In the genomic region with DNA sequence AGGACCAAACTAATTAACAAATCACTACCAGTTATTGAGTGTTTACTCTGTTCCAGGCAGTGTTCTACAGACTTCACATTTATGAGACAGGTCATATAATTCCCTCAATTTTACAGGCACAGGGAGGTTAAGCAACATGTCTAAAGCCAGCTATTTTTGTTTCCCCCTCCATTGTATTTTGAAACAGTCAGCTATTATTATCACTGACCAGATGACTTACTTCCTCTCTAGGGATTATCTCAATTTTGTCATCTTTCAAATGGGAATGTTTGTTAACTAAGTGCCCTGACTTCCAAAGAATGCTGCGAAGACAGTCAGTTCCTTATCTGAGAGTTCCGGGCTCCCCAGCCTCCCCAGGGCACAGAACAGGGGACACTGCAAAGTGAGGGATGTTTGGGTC, we compare ENCODE assay signal across 24 cellular contexts. TPM values are rescaled to one million over a fixed set of nuclear protein-coding genes. Genes with fewer than 3 reads are reported as not detected.
DNase-seq lines count a peak whose midpoint lies in the region; ATAC-seq, FAIRE-seq and TF ChIP-seq lines count a peak whose summit lies in the region.
"Had no signal": no experiment of that assay in that cellular context is flagged by ENCODE, and none has a peak within 500 bp of the region (broad histone marks: within the 10 kb centered on the region; RNA-seq: fewer than 3 reads in every experiment).

No MANE protein-coding gene starts in this region.

- H3K4me1 ChIP-seq in BLaER1 treated with 17β-estradiol and CSF1 and Interleukin-3, amounts not matched to agents 10 nM and 100 nM, result peaks cover 59 to 78% (median 67%) of the 10 kb centered on the region in 10 experiments
- H3K4me1 ChIP-seq in MM.1S (ENCODE audit: low read length), result 0 out of 2 replicates have a peak, but pooled peaks cover 6% of the 10 kb centered on the region
- peaks cover 75% of the 10 kb centered on the region for H3K4me1 ChIP-seq in HepG2 (ENCODE audit: insufficient read depth, low read length)
- H3K4me1 ChIP-seq: prostate gland, uterus had no signal

- peak overlapping the region in 10 of 11 experiments; percentile 49 to 99 (median 78); a peak in 21 of 22 replicates for H3K27ac ChIP-seq in BLaER1 treated with 17β-estradiol and CSF1 and Interleukin-3, amounts not matched to agents 10 nM and 100 nM
- H3K27ac ChIP-seq in MM.1S (ENCODE audit: low read length) (no peak overlapping the region), HepG2 (ENCODE audit: extremely low read length, insufficient read depth, low read length) (no peak overlapping the region)
- H3K27ac ChIP-seq: cardiac muscle cell, SK-N-MC, uterus had no signal

- no peaks in the 10 kb centered on the region for H3K36me3 ChIP-seq in BLaER1 treated with 17β-estradiol and CSF1 and Interleukin-3, amounts not matched to agents 10 nM and 100 nM
- H3K36me3 ChIP-seq in MM.1S (replicated peaks; ENCODE audit: insufficient read depth, low read length) (no peaks in the 10 kb centered on the region), HepG2 (replicated peaks in 1 of 2; ENCODE audit: control insufficient read depth in 1 of 2, insufficient read depth in 2 of 2, low read length in 2 of 2) (no peaks in the 10 kb centered on the region)
- H3K36me3 ChIP-seq: cardiac muscle cell, prostate gland, uterus had no signal

- no peak for TF ChIP-seq POLR2A in HepG2 (IDR thresholded peaks at IDR 0.05; ENCODE audit: insufficient read depth in 1 of 2, low read depth in 2 of 2, low read length in 2 of 2)

- TF ChIP-seq RAD21 in HepG2 (CRISPR knock-in tag; IDR thresholded peaks at IDR 0.05), result no peak

- no peaks in the 10 kb centered on the region for H3K9me2 ChIP-seq in MM.1S (replicated peaks; ENCODE audit: insufficient read depth, low read length)

- peak overlapping the region in 9 of 11 experiments; percentile 3 to 73 (median 58); a peak in 16 of 22 replicates for H3K9ac ChIP-seq in BLaER1 treated with 17β-estradiol and CSF1 and Interleukin-3, amounts not matched to agents 10 nM and 100 nM
- H3K9ac ChIP-seq in MM.1S (ENCODE audit: low read length) (no peak overlapping the region), HepG2 (ENCODE audit: insufficient read depth, low read depth, low read length) (no peak overlapping the region)

- H3K36me3 Mint-ChIP-seq in glutamatergic neuron (ENCODE audit: unreplicated experiment), result no peaks in the 10 kb centered on the region
- H3K36me3 Mint-ChIP-seq: naive B cell had no signal

- 3% methylated on average over 2 of the region's 2 CpGs for WGBS in HepG2 (ENCODE audit: low lambda C conversion rate)

- H3K9me3 ChIP-seq in BLaER1 treated with 17β-estradiol and CSF1 and Interleukin-3, amounts not matched to agents 10 nM and 100 nM (replicated peaks in 1 of 11), result no peaks in the 10 kb centered on the region
- no peaks in the 10 kb centered on the region for H3K9me3 ChIP-seq in MM.1S (replicated peaks; ENCODE audit: insufficient read depth, low read length)
- H3K9me3 ChIP-seq in HepG2 (ENCODE audit: low read length), result no peaks in the 10 kb centered on the region
- H3K9me3 ChIP-seq: prostate gland, uterus had no signal

- peak overlapping the region in 6 of 10 experiments; percentile 17 to 37 (median 30); a peak in 8 of 20 replicates for H3K4me3 ChIP-seq in BLaER1 treated with 17β-estradiol and CSF1 and Interleukin-3, amounts not matched to agents 10 nM and 100 nM
- H3K4me3 ChIP-seq in MM.1S (ENCODE audit: low read length) (no peak overlapping the region), HepG2 (replicated peaks in 1 of 3; ENCODE audit: insufficient read depth in 1 of 3, low read depth in 2 of 3, low read length in 3 of 3) (no peak overlapping the region)
- H3K4me3 ChIP-seq: cardiac muscle cell, prostate gland, SK-N-MC, uterus had no signal

- no TSS peak for BruUV-seq in HepG2 (replicated peaks; lab: Mats Ljungman, UMichigan)

- no peak overlapping the region for H3K27ac Mint-ChIP-seq in glutamatergic neuron (ENCODE audit: unreplicated experiment)
- H3K27ac Mint-ChIP-seq: activated naive CD8-positive, alpha-beta T cell treated with anti-CD3 and anti-CD28 coated beads, Interleukin-2, amount 10 ng/mL, durations not matched to agents 7 days and 5 days; stimulated activated naive CD8-positive, alpha-beta T cell treated with anti-CD3 and anti-CD28 coated beads, Interleukin-15, amount 100 ng/mL, for 72 hours had no signal

- H3K4me3 Mint-ChIP-seq in glutamatergic neuron (ENCODE audit: unreplicated experiment), result no peak overlapping the region
- H3K4me3 Mint-ChIP-seq: activated naive CD8-positive, alpha-beta T cell treated with anti-CD3 and anti-CD28 coated beads, Interleukin-2, amount 10 ng/mL, durations not matched to agents 7 days and 5 days; activated T-cell treated with anti-CD3 and anti-CD28 coated beads, Interleukin-2, amount 50 U/mL, for 4 hours; effector memory CD8-positive, alpha-beta T cell; naive B cell; stimulated activated naive CD8-positive, alpha-beta T cell treated with anti-CD3 and anti-CD28 coated beads, Interleukin-15, amount 100 ng/mL, for 72 hours had no signal

- H3K4me2 ChIP-seq in BLaER1 treated with 17β-estradiol and CSF1 and Interleukin-3, amounts not matched to agents 10 nM and 100 nM, result peak overlapping the region; percentile 62 to 99 (median 86)
- no peak overlapping the region; the same call in 1 of the 2 replicates for H3K4me2 ChIP-seq in MM.1S (ENCODE audit: low read depth, low read length)
- H3K4me2 ChIP-seq in HepG2 (ENCODE audit: low read depth, low read length), result peak overlapping the region; percentile 15; the same call in 1 of the 2 replicates

- no peak for TF ChIP-seq CTCF in MM.1S (IDR thresholded peaks at IDR 0.05; ENCODE audit: low read length)
- no peak for TF ChIP-seq CTCF in HepG2 (CRISPR knock-in tag; IDR thresholded peaks at IDR 0.05)
- TF ChIP-seq CTCF in glutamatergic neuron (IDR thresholded peaks at IDR 0.05; ENCODE audit: partially characterized antibody, unreplicated experiment), result no peak

- no peaks in the 10 kb centered on the region for H3K4me1 Mint-ChIP-seq in glutamatergic neuron (ENCODE audit: low read depth, unreplicated experiment)

- peaks cover 7% of the 10 kb centered on the region for H3F3A ChIP-seq in MM.1S (ENCODE audit: insufficient read depth, low read length)

- H2AFZ ChIP-seq in MM.1S (ENCODE audit: low read length) (0 out of 2 replicates have a peak overlapping the region, but pooled peaks have one; percentile 23), HepG2 (ENCODE audit: low read length) (no peak overlapping the region)

- no peak for DNase-seq in MM.1S
- DNase-seq in SKM-1 treated with dmso at 0.1 percent for 144 hours (lab: John Stamatoyannopoulos, UW; ENCODE audit: unreplicated experiment), result peak; percentile 73
- no peak for DNase-seq in HepG2 (ENCODE audit: low spot score)
- no peak for DNase-seq in glutamatergic neuron
- no peak for DNase-seq in anterior cingulate cortex (lab: John Stamatoyannopoulos, UW)
- DNase-seq: activated CD4-positive, alpha-beta T cell treated with anti-CD3 and anti-CD28 coated beads, Interleukin-2, amount 50 U/mL, for 1 hour; activated naive CD8-positive, alpha-beta T cell treated with anti-CD3 and anti-CD28 coated beads, Interleukin-2, amount 10 ng/mL, durations not matched to agents 7 days and 5 days; activated T-cell treated with anti-CD3 and anti-CD28 coated beads, Interleukin-2, amount 50 U/mL, for 4 hours; DMS 273 treated with DMSO at 0.1 percent for 48 hours; effector memory CD8-positive, alpha-beta T cell; left ventricle myocardium superior; naive B cell; NCI-H1048; NK-92 treated with Interleukin-12 subunit alpha and Interleukin-12 subunit beta, amount 100 ng/mL, for 24 hours; stimulated activated naive CD8-positive, alpha-beta T cell treated with anti-CD3 and anti-CD28 coated beads, Interleukin-15, amount 100 ng/mL, for 72 hours; uterus had no signal

- H3K9me3 Mint-ChIP-seq in glutamatergic neuron (ENCODE audit: unreplicated experiment), result no peaks in the 10 kb centered on the region
- H3K9me3 Mint-ChIP-seq: activated naive CD8-positive, alpha-beta T cell treated with anti-CD3 and anti-CD28 coated beads, Interleukin-2, amount 10 ng/mL, durations not matched to agents 7 days and 5 days; activated T-cell treated with anti-CD3 and anti-CD28 coated beads, Interleukin-2, amount 50 U/mL, for 4 hours; effector memory CD8-positive, alpha-beta T cell; naive B cell; stimulated activated naive CD8-positive, alpha-beta T cell treated with anti-CD3 and anti-CD28 coated beads, Interleukin-15, amount 100 ng/mL, for 72 hours had no signal

- in situ Hi-C loops in HepG2 (cut with HindIII; ENCODE audit: extremely low pct_ligation_motif_present, low pct_unique_long_range_greater_than_20kb), result no loop called here

- ATAC-seq in HepG2 (no peak), HG02763 (IDR thresholded peaks at IDR 0.05; ENCODE audit: unreplicated experiment) (no peak), GM18861 (IDR thresholded peaks at IDR 0.05; ENCODE audit: unreplicated experiment) (no peak)
- ATAC-seq: activated T-cell treated with anti-CD3 and anti-CD28 coated beads, Interleukin-2, amount 50 U/mL, for 4 hours; effector memory CD8-positive, alpha-beta T cell; left ventricle myocardium superior; stimulated activated naive CD8-positive, alpha-beta T cell treated with anti-CD3 and anti-CD28 coated beads, Interleukin-15, amount 100 ng/mL, for 72 hours had no signal

- H4K20me1 ChIP-seq in BLaER1 treated with 17β-estradiol and CSF1 and Interleukin-3, amounts not matched to agents 10 nM and 100 nM, result no peaks in the 10 kb centered on the region
- H4K20me1 ChIP-seq in MM.1S (ENCODE audit: insufficient read depth, low read length) (no peaks in the 10 kb centered on the region), HepG2 (ENCODE audit: insufficient read depth, low read length) (no peaks in the 10 kb centered on the region)

- intact Hi-C loops in HepG2 (cut with micrococcal nuclease; ENCODE audit: unreplicated experiment), result no loop called here

- no peak for TF ChIP-seq EP300 in HepG2 (IDR thresholded peaks at IDR 0.05; ENCODE audit: low read depth in 2 of 2, low read length in 2 of 2)
- TF ChIP-seq EP300 in HepG2 (CRISPR knock-in tag; IDR thresholded peaks at IDR 0.05; ENCODE audit: borderline replicate concordance), result no peak

- POLR2A ChIA-PET in HepG2 (lab: Yijun Ruan, JAX), result no interaction called here

- H3K27me3 ChIP-seq in BLaER1 treated with 17β-estradiol and CSF1 and Interleukin-3, amounts not matched to agents 10 nM and 100 nM, result no peaks in the 10 kb centered on the region
- H3K27me3 ChIP-seq in MM.1S (replicated peaks; ENCODE audit: insufficient read depth, low read length), result no peaks in the 10 kb centered on the region
- no peaks in the 10 kb centered on the region for H3K27me3 ChIP-seq in HepG2 (ENCODE audit: control insufficient read depth in 1 of 2, insufficient read depth in 2 of 2, low read length in 2 of 2)
- H3K27me3 ChIP-seq: cardiac muscle cell, uterus had no signal

- CTCF ChIA-PET in HepG2 (lab: Yijun Ruan, JAX; ENCODE audit: low intra/inter-chr PET ratio, low total read pairs), result no interaction called here

- H3K79me2 ChIP-seq in MM.1S (ENCODE audit: low read length) (no peaks in the 10 kb centered on the region), HepG2 (ENCODE audit: insufficient read depth, low read length) (no peaks in the 10 kb centered on the region)

- H3K27me3 Mint-ChIP-seq in glutamatergic neuron (ENCODE audit: unreplicated experiment), result peaks cover 2% of the 10 kb centered on the region
- H3K27me3 Mint-ChIP-seq: activated naive CD8-positive, alpha-beta T cell treated with anti-CD3 and anti-CD28 coated beads, Interleukin-2, amount 10 ng/mL, durations not matched to agents 7 days and 5 days; effector memory CD8-positive, alpha-beta T cell; naive B cell; stimulated activated naive CD8-positive, alpha-beta T cell treated with anti-CD3 and anti-CD28 coated beads, Interleukin-15, amount 100 ng/mL, for 72 hours had no signal

- FAIRE-seq in HepG2 (lab: Jason Lieb, UNC), result no peak
- FAIRE-seq: frontal cortex, TTC549 had no signal

RNA-seq across cellular contexts. Expression of a gene that starts 5.6 kb away (rescaled TPM):
- total RNA-seq in HepG2 (2016; rRNA removed; fragmentation: Illumina TruSeq; extraction: Trizol) (31.4 and 60.2 TPM in 2 replicates), glutamatergic neuron (ENCODE audit: unreplicated experiment) (36.8 TPM)
- 25.4 and 31.7 TPM in 2 replicates for total RNA-seq in HepG2 (2016; cell fraction: cytosol; rRNA removed; fragmentation: Illumina TruSeq; extraction: Trizol; ENCODE audit: low read depth)
- total RNA-seq in HepG2 (2016; cell fraction: insoluble cytoplasmic fraction; rRNA removed; fragmentation: Illumina TruSeq; extraction: Trizol), result 32.0 and 60.7 TPM in 2 replicates
- 38.9 and 45.0 TPM in 2 replicates for total RNA-seq in HepG2 (2016; cell fraction: membrane; rRNA removed; fragmentation: Illumina TruSeq; extraction: Trizol)
- total RNA-seq in HepG2 (2016; cell fraction: nucleus; rRNA removed; fragmentation: Illumina TruSeq; extraction: Trizol), result 42.6 and 49.4 TPM in 2 replicates
- polyA plus RNA-seq in HepG2 (2011; rRNA removed), result 38.3 and 42.3 TPM in 2 replicates
- 43.4 and 51.8 TPM in 2 replicates for polyA plus RNA-seq in HepG2 (2011; cell fraction: cytosol; rRNA removed)
- 30.8 and 35.3 TPM in 2 replicates for polyA plus RNA-seq in HepG2 (2011; cell fraction: nucleus; rRNA removed)
- 51.7 and 54.0 TPM in 2 replicates for polyA plus RNA-seq in HepG2 (2012)
- 38.7 and 48.0 TPM in 2 replicates for polyA plus RNA-seq in HepG2 (2016; cell fraction: cytosol; fragmentation: Illumina TruSeq; extraction: Trizol; ENCODE audit: low read depth)
- 35.6 and 38.7 TPM in 2 replicates for polyA plus RNA-seq in HepG2 (2016; cell fraction: insoluble cytoplasmic fraction; fragmentation: Illumina TruSeq; extraction: Trizol; ENCODE audit: low read depth)
- 44.3 and 50.0 TPM in 2 replicates for polyA plus RNA-seq in HepG2 (2016; cell fraction: membrane; fragmentation: Illumina TruSeq; extraction: Trizol; ENCODE audit: low read depth)
- polyA plus RNA-seq in HepG2 (2016; cell fraction: nucleus; fragmentation: Illumina TruSeq; extraction: Trizol; ENCODE audit: insufficient read depth, low read depth), result 94.9 and 101 TPM in 2 replicates
- polyA minus RNA-seq in HepG2 (2011; rRNA and poly(A)+ RNA removed; ENCODE audit: low replicate concordance), result 28.5 and 45.2 TPM in 2 replicates
- 16.2 and 20.4 TPM in 2 replicates for polyA minus RNA-seq in HepG2 (2011; cell fraction: cytosol; rRNA and poly(A)+ RNA removed)
- polyA minus RNA-seq in HepG2 (2011; cell fraction: nucleus; rRNA and poly(A)+ RNA removed), result 9.7 and 11.9 TPM in 2 replicates

RNA-seq across cellular contexts. Expression of a gene that starts 7.8 kb away (rescaled TPM):
- total RNA-seq in HepG2 (2016; rRNA removed; fragmentation: Illumina TruSeq; extraction: Trizol) (not detected in 2 replicates), glutamatergic neuron (ENCODE audit: unreplicated experiment) (not detected)
- not detected in 2 replicates for total RNA-seq in HepG2 (2016; cell fraction: cytosol; rRNA removed; fragmentation: Illumina TruSeq; extraction: Trizol; ENCODE audit: low read depth)
- total RNA-seq in HepG2 (2016; cell fraction: insoluble cytoplasmic fraction; rRNA removed; fragmentation: Illumina TruSeq; extraction: Trizol), result not detected in 2 replicates
- not detected in 2 replicates for total RNA-seq in HepG2 (2016; cell fraction: membrane; rRNA removed; fragmentation: Illumina TruSeq; extraction: Trizol)
- total RNA-seq in HepG2 (2016; cell fraction: nucleus; rRNA removed; fragmentation: Illumina TruSeq; extraction: Trizol), result not detected in 2 replicates
- polyA plus RNA-seq in HepG2 (2011; rRNA removed), result not detected in 2 replicates
- not detected in 2 replicates for polyA plus RNA-seq in HepG2 (2011; cell fraction: cytosol; rRNA removed)
- 0.12 and 0.51 TPM in 2 replicates for polyA plus RNA-seq in HepG2 (2011; cell fraction: nucleus; rRNA removed)
- not detected in 2 replicates for polyA plus RNA-seq in HepG2 (2012)
- polyA plus RNA-seq in HepG2 (2016; cell fraction: cytosol; fragmentation: Illumina TruSeq; extraction: Trizol; ENCODE audit: low read depth), result not detected in 2 replicates
- not detected in 2 replicates for polyA plus RNA-seq in HepG2 (2016; cell fraction: insoluble cytoplasmic fraction; fragmentation: Illumina TruSeq; extraction: Trizol; ENCODE audit: low read depth)
- not detected in 2 replicates for polyA plus RNA-seq in HepG2 (2016; cell fraction: membrane; fragmentation: Illumina TruSeq; extraction: Trizol; ENCODE audit: low read depth)
- not detected in 2 replicates for polyA plus RNA-seq in HepG2 (2016; cell fraction: nucleus; fragmentation: Illumina TruSeq; extraction: Trizol; ENCODE audit: insufficient read depth, low read depth)
- not detected in 2 replicates for polyA minus RNA-seq in HepG2 (2011; rRNA and poly(A)+ RNA removed; ENCODE audit: low replicate concordance)
- not detected in 2 replicates for polyA minus RNA-seq in HepG2 (2011; cell fraction: cytosol; rRNA and poly(A)+ RNA removed)
- not detected in 2 replicates for polyA minus RNA-seq in HepG2 (2011; cell fraction: nucleus; rRNA and poly(A)+ RNA removed)
- total RNA-seq: activated naive CD8-positive, alpha-beta T cell treated with anti-CD3 and anti-CD28 coated beads, Interleukin-2, amount 10 ng/mL, durations not matched to agents 7 days and 5 days; activated T-cell treated with anti-CD3 and anti-CD28 coated beads, Interleukin-2, amount 50 U/mL, for 4 hours; cardiac muscle cell; frontal cortex; left ventricle myocardium superior; prostate gland had no signal
- polyA plus RNA-seq: cardiac muscle cell had no signal

RNA-seq across cellular contexts. Expression of a gene that starts 36.9 kb away (rescaled TPM):
- total RNA-seq in HepG2 (2016; rRNA removed; fragmentation: Illumina TruSeq; extraction: Trizol) (7.0 and 7.3 TPM in 2 replicates), glutamatergic neuron (ENCODE audit: unreplicated experiment) (0.54 TPM)
- total RNA-seq in HepG2 (2016; cell fraction: cytosol; rRNA removed; fragmentation: Illumina TruSeq; extraction: Trizol; ENCODE audit: low read depth), result 3.1 and 3.3 TPM in 2 replicates
- 6.8 and 9.0 TPM in 2 replicates for total RNA-seq in HepG2 (2016; cell fraction: insoluble cytoplasmic fraction; rRNA removed; fragmentation: Illumina TruSeq; extraction: Trizol)
- total RNA-seq in HepG2 (2016; cell fraction: membrane; rRNA removed; fragmentation: Illumina TruSeq; extraction: Trizol), result 3.4 and 3.5 TPM in 2 replicates
- 3.4 and 3.9 TPM in 2 replicates for total RNA-seq in HepG2 (2016; cell fraction: nucleus; rRNA removed; fragmentation: Illumina TruSeq; extraction: Trizol)
- polyA plus RNA-seq in HepG2 (2011; rRNA removed), result 2.8 and 3.8 TPM in 2 replicates
- 4.4 and 5.1 TPM in 2 replicates for polyA plus RNA-seq in HepG2 (2011; cell fraction: cytosol; rRNA removed)
- polyA plus RNA-seq in HepG2 (2011; cell fraction: nucleus; rRNA removed), result 3.3 and 3.5 TPM in 2 replicates
- polyA plus RNA-seq in HepG2 (2012), result 1.8 and 3.1 TPM in 2 replicates
- 2.8 and 3.0 TPM in 2 replicates for polyA plus RNA-seq in HepG2 (2016; cell fraction: cytosol; fragmentation: Illumina TruSeq; extraction: Trizol; ENCODE audit: low read depth)
- 7.2 and 7.5 TPM in 2 replicates for polyA plus RNA-seq in HepG2 (2016; cell fraction: insoluble cytoplasmic fraction; fragmentation: Illumina TruSeq; extraction: Trizol; ENCODE audit: low read depth)
- 2.2 and 2.4 TPM in 2 replicates for polyA plus RNA-seq in HepG2 (2016; cell fraction: membrane; fragmentation: Illumina TruSeq; extraction: Trizol; ENCODE audit: low read depth)
- polyA plus RNA-seq in HepG2 (2016; cell fraction: nucleus; fragmentation: Illumina TruSeq; extraction: Trizol; ENCODE audit: insufficient read depth, low read depth), result 6.3 and 6.4 TPM in 2 replicates
- polyA minus RNA-seq in HepG2 (2011; rRNA and poly(A)+ RNA removed; ENCODE audit: low replicate concordance), result 0.33 and 2.7 TPM in 2 replicates
- 0.79 and 1.4 TPM in 2 replicates for polyA minus RNA-seq in HepG2 (2011; cell fraction: cytosol; rRNA and poly(A)+ RNA removed)
- polyA minus RNA-seq in HepG2 (2011; cell fraction: nucleus; rRNA and poly(A)+ RNA removed), result 0.52 and 0.62 TPM in 2 replicates
- total RNA-seq: frontal cortex had no signal

RNA-seq across cellular contexts. Expression of a gene that starts 44.2 kb away (rescaled TPM):
- 179 and 228 TPM in 2 replicates for total RNA-seq in HepG2 (2016; rRNA removed; fragmentation: Illumina TruSeq; extraction: Trizol)
- 34.8 and 36.3 TPM in 2 replicates for total RNA-seq in HepG2 (2016; cell fraction: cytosol; rRNA removed; fragmentation: Illumina TruSeq; extraction: Trizol; ENCODE audit: low read depth)
- 172 and 248 TPM in 2 replicates for total RNA-seq in HepG2 (2016; cell fraction: insoluble cytoplasmic fraction; rRNA removed; fragmentation: Illumina TruSeq; extraction: Trizol)
- 98.2 and 108 TPM in 2 replicates for total RNA-seq in HepG2 (2016; cell fraction: membrane; rRNA removed; fragmentation: Illumina TruSeq; extraction: Trizol)
- total RNA-seq in HepG2 (2016; cell fraction: nucleus; rRNA removed; fragmentation: Illumina TruSeq; extraction: Trizol), result 79.2 and 84.2 TPM in 2 replicates
- 51.6 and 52.0 TPM in 2 replicates for polyA plus RNA-seq in HepG2 (2011; rRNA removed)
- 40.8 and 57.7 TPM in 2 replicates for polyA plus RNA-seq in HepG2 (2011; cell fraction: cytosol; rRNA removed)
- 18.1 and 25.2 TPM in 2 replicates for polyA plus RNA-seq in HepG2 (2011; cell fraction: nucleus; rRNA removed)
- 116 and 118 TPM in 2 replicates for polyA plus RNA-seq in HepG2 (2012)
- 16.4 and 17.2 TPM in 2 replicates for polyA plus RNA-seq in HepG2 (2016; cell fraction: cytosol; fragmentation: Illumina TruSeq; extraction: Trizol; ENCODE audit: low read depth)
- polyA plus RNA-seq in HepG2 (2016; cell fraction: insoluble cytoplasmic fraction; fragmentation: Illumina TruSeq; extraction: Trizol; ENCODE audit: low read depth), result 182 and 194 TPM in 2 replicates
- polyA plus RNA-seq in HepG2 (2016; cell fraction: membrane; fragmentation: Illumina TruSeq; extraction: Trizol; ENCODE audit: low read depth), result 45.4 and 49.4 TPM in 2 replicates
- polyA plus RNA-seq in HepG2 (2016; cell fraction: nucleus; fragmentation: Illumina TruSeq; extraction: Trizol; ENCODE audit: insufficient read depth, low read depth), result 90.1 and 101 TPM in 2 replicates
- 58.1 and 94.4 TPM in 2 replicates for polyA minus RNA-seq in HepG2 (2011; rRNA and poly(A)+ RNA removed; ENCODE audit: low replicate concordance)
- 36.1 and 48.1 TPM in 2 replicates for polyA minus RNA-seq in HepG2 (2011; cell fraction: cytosol; rRNA and poly(A)+ RNA removed)
- polyA minus RNA-seq in HepG2 (2011; cell fraction: nucleus; rRNA and poly(A)+ RNA removed), result 68.2 and 106 TPM in 2 replicates
- total RNA-seq in glutamatergic neuron (ENCODE audit: unreplicated experiment), result 80.2 TPM

RNA-seq across cellular contexts. Expression of a gene that starts 55.3 kb away (rescaled TPM):
- total RNA-seq in HepG2 (2016; rRNA removed; fragmentation: Illumina TruSeq; extraction: Trizol), result 3.6 and 5.1 TPM in 2 replicates
- 0.61 and 1.2 TPM in 2 replicates for total RNA-seq in HepG2 (2016; cell fraction: cytosol; rRNA removed; fragmentation: Illumina TruSeq; extraction: Trizol; ENCODE audit: low read depth)
- 2.9 and 4.9 TPM in 2 replicates for total RNA-seq in HepG2 (2016; cell fraction: insoluble cytoplasmic fraction; rRNA removed; fragmentation: Illumina TruSeq; extraction: Trizol)
- total RNA-seq in HepG2 (2016; cell fraction: membrane; rRNA removed; fragmentation: Illumina TruSeq; extraction: Trizol), result 2.1 TPM in 2 replicates
- total RNA-seq in HepG2 (2016; cell fraction: nucleus; rRNA removed; fragmentation: Illumina TruSeq; extraction: Trizol), result 5.5 and 5.6 TPM in 2 replicates
- 6.7 and 8.5 TPM in 2 replicates for polyA plus RNA-seq in HepG2 (2011; rRNA removed)
- polyA plus RNA-seq in HepG2 (2011; cell fraction: cytosol; rRNA removed), result 5.0 and 6.5 TPM in 2 replicates
- 46.4 and 54.7 TPM in 2 replicates for polyA plus RNA-seq in HepG2 (2011; cell fraction: nucleus; rRNA removed)
- polyA plus RNA-seq in HepG2 (2012), result 8.5 and 12.2 TPM in 2 replicates
- polyA plus RNA-seq in HepG2 (2016; cell fraction: cytosol; fragmentation: Illumina TruSeq; extraction: Trizol; ENCODE audit: low read depth), result 0.38 and 0.54 TPM in 2 replicates
- polyA plus RNA-seq in HepG2 (2016; cell fraction: insoluble cytoplasmic fraction; fragmentation: Illumina TruSeq; extraction: Trizol; ENCODE audit: low read depth), result 2.3 and 3.1 TPM in 2 replicates
- polyA plus RNA-seq in HepG2 (2016; cell fraction: membrane; fragmentation: Illumina TruSeq; extraction: Trizol; ENCODE audit: low read depth), result 1.00 and 1.0 TPM in 2 replicates
- 8.5 and 8.9 TPM in 2 replicates for polyA plus RNA-seq in HepG2 (2016; cell fraction: nucleus; fragmentation: Illumina TruSeq; extraction: Trizol; ENCODE audit: insufficient read depth, low read depth)
- 13.3 and 14.3 TPM in 2 replicates for polyA minus RNA-seq in HepG2 (2011; rRNA and poly(A)+ RNA removed; ENCODE audit: low replicate concordance)
- 4.7 and 7.1 TPM in 2 replicates for polyA minus RNA-seq in HepG2 (2011; cell fraction: cytosol; rRNA and poly(A)+ RNA removed)
- 7.8 and 8.2 TPM in 2 replicates for polyA minus RNA-seq in HepG2 (2011; cell fraction: nucleus; rRNA and poly(A)+ RNA removed)
- 13.8 TPM for total RNA-seq in glutamatergic neuron (ENCODE audit: unreplicated experiment)

Comparison
In these comparisons a context has a peak if more than half of its experiments do, and no peak if none do; other contexts are left out.
1. H3K27ac ChIP-seq: peak in BLaER1 treated with 17β-estradiol and CSF1 and Interleukin-3, amounts not matched to agents 10 nM and 100 nM (10 of 11); none in MM.1S (single experiment) and HepG2 (single experiment).
2. H3K4me3 ChIP-seq: peak in BLaER1 treated with 17β-estradiol and CSF1 and Interleukin-3, amounts not matched to agents 10 nM and 100 nM (6 of 10); none in MM.1S (single experiment) and HepG2 (0 of 3).
3. H3K9ac ChIP-seq: peak in BLaER1 treated with 17β-estradiol and CSF1 and Interleukin-3, amounts not matched to agents 10 nM and 100 nM (9 of 11); none in MM.1S (single experiment) and HepG2 (single experiment).